In the genomic region with DNA sequence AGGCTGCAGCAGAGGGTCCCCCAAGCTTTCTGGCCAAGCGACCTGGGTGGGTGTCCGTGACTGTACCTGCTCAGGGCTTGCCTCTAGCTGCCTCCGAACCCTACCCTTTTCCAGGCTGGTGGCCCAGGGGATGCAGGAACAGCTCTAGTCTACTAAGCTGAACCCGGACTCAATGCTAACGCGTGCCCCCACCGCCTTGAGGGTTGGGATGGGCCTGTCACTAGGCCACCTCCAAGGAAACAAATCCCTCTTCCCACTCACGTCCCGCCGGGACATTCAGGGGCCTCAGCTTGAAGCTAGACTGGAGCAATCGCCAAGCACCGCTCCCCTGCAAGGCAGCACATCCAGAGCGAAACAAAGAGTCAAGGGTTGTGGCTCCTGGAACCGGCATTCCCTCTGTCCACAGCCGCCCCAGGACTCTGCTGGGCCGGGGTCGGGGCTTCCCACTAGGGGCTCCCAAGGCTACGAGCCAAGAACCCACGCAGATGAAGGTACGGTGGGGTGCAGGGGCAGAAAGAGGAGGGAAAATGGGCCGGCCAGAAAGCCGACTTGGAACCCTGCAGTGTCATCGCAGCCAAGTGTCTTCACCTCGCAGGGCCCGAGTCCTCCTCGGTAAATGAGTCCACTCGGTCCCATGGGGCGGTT, we compare ENCODE assay signal across 8 cellular contexts. TPM values are rescaled to one million over a fixed set of nuclear protein-coding genes. Genes with fewer than 3 reads are reported as not detected.
DNase-seq lines count a peak whose midpoint lies in the region; ATAC-seq and TF ChIP-seq lines count a peak whose summit lies in the region.

No MANE protein-coding gene starts in this region.

- no peaks in the 10 kb centered on the region; the same call in 1 of the 2 replicates for H3K4me1 ChIP-seq in BE2C
- H3K4me1 ChIP-seq in Peyer's patch: peaks cover 0 to 33% (median 7%) of the 10 kb centered on the region in 4 donors
- H3K4me1 ChIP-seq in ectodermal cell (ENCODE audit: control insufficient read depth, insufficient read depth, low read length): peaks cover 5% of the 10 kb centered on the region
- H3K4me1 ChIP-seq in mucosa of stomach (ENCODE audit: control insufficient read depth, insufficient read depth, low read length): peaks cover 34% of the 10 kb centered on the region
- H3K4me1 ChIP-seq in vagina: peaks cover 65% of the 10 kb centered on the region

- H3K36me3 ChIP-seq in BE2C: no peaks in the 10 kb centered on the region
- H3K36me3 ChIP-seq in Peyer's patch: no peaks in the 10 kb centered on the region
- H3K36me3 ChIP-seq in ectodermal cell (ENCODE audit: control insufficient read depth, insufficient read depth, low read length): no peaks in the 10 kb centered on the region
- no peaks in the 10 kb centered on the region for H3K36me3 ChIP-seq in mucosa of stomach (ENCODE audit: control insufficient read depth, insufficient read depth, low read length)
- H3K36me3 ChIP-seq in vagina: no peaks in the 10 kb centered on the region

- TF ChIP-seq POLR2A in Peyer's patch (IDR thresholded peaks at IDR 0.05) (no peak), vagina (IDR thresholded peaks at IDR 0.05) (no peak)

- H3K27me3 ChIP-seq in BE2C (no peaks in the 10 kb centered on the region), Peyer's patch (no peaks in the 10 kb centered on the region), ectodermal cell (ENCODE audit: control insufficient read depth, insufficient read depth, low read length, poor library complexity, severe bottlenecking) (peaks cover 18% of the 10 kb centered on the region), mucosa of stomach (ENCODE audit: control insufficient read depth, insufficient read depth, low read length) (no peaks in the 10 kb centered on the region), vagina (no peaks in the 10 kb centered on the region)

- intact Hi-C loops in vagina (cut with DNase I): loop anchor here (10.0 kb wide), 1 partner anchor 115 kb away; no protein-coding TSS in a partner anchor

- H3K27ac ChIP-seq in Peyer's patch (peak overlapping the region; percentile 81 to 96 (median 88)), ectodermal cell (ENCODE audit: insufficient read depth, low read depth, low read length, poor library complexity, severe bottlenecking) (peak overlapping the region; percentile 18), vagina (peak overlapping the region; percentile 81)

- no peaks in the 10 kb centered on the region for H3K9me3 ChIP-seq in BE2C
- H3K9me3 ChIP-seq in Peyer's patch: no peaks in the 10 kb centered on the region
- no peaks in the 10 kb centered on the region for H3K9me3 ChIP-seq in ectodermal cell (ENCODE audit: control insufficient read depth, low read length)
- H3K9me3 ChIP-seq in mucosa of stomach (ENCODE audit: control insufficient read depth, low read length): no peaks in the 10 kb centered on the region
- no peaks in the 10 kb centered on the region for H3K9me3 ChIP-seq in vagina

- DNase-seq in BE2C (no peak), Peyer's patch (peak in 1 of 3 donors; percentile 64), vagina (ENCODE audit: extremely low spot score in 2 of 2) (no peak), NCI-H1105 treated with DMSO at 0.1 percent for 48 hours (lab: John Stamatoyannopoulos, UW) (no peak)

- no peak for TF ChIP-seq CTCF in BE2C (IDR thresholded peaks at IDR 0.05; ENCODE audit: low read depth, low read length)
- TF ChIP-seq CTCF in Peyer's patch (IDR thresholded peaks at IDR 0.05): no peak
- peak in 1 of 3 experiments; percentile 7 for TF ChIP-seq CTCF in vagina (IDR thresholded peaks at IDR 0.05)

- H3K9ac ChIP-seq in mucosa of stomach (ENCODE audit: low read length): peak overlapping the region; percentile 84

- ATAC-seq in GM21515 (IDR thresholded peaks at IDR 0.05; ENCODE audit: unreplicated experiment): peak; percentile 5
- ATAC-seq in HG02763 (IDR thresholded peaks at IDR 0.05; ENCODE audit: unreplicated experiment): no peak

- H3K4me3 ChIP-seq in BE2C (ENCODE audit: low read depth, low read length): peak overlapping the region; percentile 63
- H3K4me3 ChIP-seq in Peyer's patch: peak overlapping the region; percentile 64 to 79 (median 78)
- H3K4me3 ChIP-seq in ectodermal cell (ENCODE audit: insufficient read depth, low read depth, low read length): peak overlapping the region; percentile 64
- H3K4me3 ChIP-seq in mucosa of stomach (ENCODE audit: low read length): peak overlapping the region; percentile 43
- peak overlapping the region; percentile 80 to 89 for H3K4me3 ChIP-seq in vagina

- 13 to 15% methylated on average over 28 of the region's 28 CpGs for WGBS in ectodermal cell, 2 experiments

RNA-seq across cellular contexts. Expression of a gene that starts 2.9 kb away (rescaled TPM):
- 4.2 TPM for polyA plus RNA-seq in BE2C (2012; ENCODE audit: insufficient read depth, insufficient read length, low read depth)
- 1 to 10 TPM in 1 of 4 donors, not detected in 3; 1.1 TPM for total RNA-seq in Peyer's patch
- 0.69 TPM for polyA plus RNA-seq in ectodermal cell (2013, experiment 1 of 4)
- 0.60 TPM for polyA plus RNA-seq in ectodermal cell (2013, experiment 2 of 4)
- 0.64 TPM for polyA plus RNA-seq in ectodermal cell (2013, experiment 3 of 4)
- polyA plus RNA-seq in ectodermal cell (2013, experiment 4 of 4): 0.36 TPM
- 10.1 TPM for total RNA-seq in vagina

Comparison
In these comparisons a context has a peak if more than half of its experiments do, and no peak if none do; other contexts are left out.
1. H3K27ac ChIP-seq: peak in every context shown above with its lines; median percentile 88 in Peyer's patch; 81 in vagina; 18 in ectodermal cell.